Comparison of ENCODE assay signal across 20 cellular contexts in the genomic region with DNA sequence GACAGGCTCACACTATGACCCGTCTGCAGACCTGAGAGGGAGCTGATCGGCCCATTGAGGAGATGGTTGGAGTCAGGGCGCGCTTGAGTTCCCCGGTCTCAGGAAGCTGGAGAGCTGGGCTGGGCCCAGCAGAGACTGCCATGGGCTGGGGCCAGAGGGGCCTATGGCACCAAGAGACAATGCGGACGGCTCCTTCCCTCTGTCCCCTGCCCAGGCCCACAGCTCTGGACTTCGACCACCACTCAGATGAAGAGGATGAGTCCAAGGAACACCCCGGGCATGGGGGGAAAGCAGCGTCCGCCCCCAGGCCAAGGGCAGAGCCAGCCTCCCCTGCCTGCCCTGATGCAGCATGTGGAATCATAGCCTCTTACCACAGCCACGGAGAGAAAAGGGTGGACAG.
"Had no signal": no experiment of that assay in that cellular context is flagged by ENCODE, and none has a peak within 500 bp of the region (broad histone marks: within the 10 kb centered on the region; RNA-seq: fewer than 3 reads in every experiment).

No MANE protein-coding gene starts in this region.

- ATAC-seq: activated naive CD8-positive, alpha-beta T cell treated with anti-CD3 and anti-CD28 coated beads, Interleukin-2, amount 50 U/mL, for 24 hours had no signal

- DNase-seq: activated B cell treated with CpG ODN at 0.5 μM for 24 hours; activated CD4-positive, alpha-beta memory T cell treated with anti-CD3 and anti-CD28 coated beads for 36 hours; activated CD4-positive, alpha-beta T cell treated with anti-CD3 and anti-CD28 coated beads for 4 hours; activated naive CD4-positive, alpha-beta T cell treated with Interleukin-2 at 50 U/mL for 16 hours; activated naive CD8-positive, alpha-beta T cell treated with anti-CD3 and anti-CD28 coated beads, Interleukin-2, amount 50 U/mL, for 24 hours; anterior cingulate cortex; caudate nucleus; foreskin melanocyte; left ventricle myocardium inferior; mammary epithelial cell; occipital lobe; stimulated activated CD4-positive, alpha-beta T cell treated with anti-CD3 and anti-CD28 coated beads, Interleukin-12 subunit alpha, Interleukin-12 subunit beta, amount 100 ng/mL, for 4 hours; stimulated activated CD4-positive, alpha-beta T cell treated with anti-CD3 and anti-CD28 coated beads, Interleukin-1b, Interleukin-23, amount 100 ng/mL, for 48 hours; stimulated activated CD8-positive, alpha-beta memory T cell treated with anti-CD3 and anti-CD28 coated beads, Interleukin-4, amount 100 ng/mL, for 48 hours; stimulated activated naive CD4-positive, alpha-beta T cell; T-helper 9 cell; thyroid gland; uterus had no signal

- H3K27ac Mint-ChIP-seq: activated B cell treated with CpG ODN at 0.5 μM for 24 hours; activated CD4-positive, alpha-beta memory T cell treated with anti-CD3 and anti-CD28 coated beads for 36 hours; activated naive CD8-positive, alpha-beta T cell treated with anti-CD3 and anti-CD28 coated beads, Interleukin-2, amount 50 U/mL, for 24 hours; brain; progenitor cell of endocrine pancreas had no signal

- H3K4me1 Mint-ChIP-seq: activated B cell treated with CpG ODN at 0.5 μM for 24 hours; activated naive CD8-positive, alpha-beta T cell treated with anti-CD3 and anti-CD28 coated beads, Interleukin-2, amount 50 U/mL, for 24 hours; brain had no signal

- H3K9me3 Mint-ChIP-seq: activated B cell treated with CpG ODN at 0.5 μM for 24 hours; activated CD4-positive, alpha-beta memory T cell treated with anti-CD3 and anti-CD28 coated beads for 36 hours; activated naive CD8-positive, alpha-beta T cell treated with anti-CD3 and anti-CD28 coated beads, Interleukin-2, amount 50 U/mL, for 24 hours had no signal

- H3K4me3 Mint-ChIP-seq: activated B cell treated with CpG ODN at 0.5 μM for 24 hours; activated CD4-positive, alpha-beta memory T cell treated with anti-CD3 and anti-CD28 coated beads for 36 hours; activated naive CD8-positive, alpha-beta T cell treated with anti-CD3 and anti-CD28 coated beads, Interleukin-2, amount 50 U/mL, for 24 hours; brain had no signal
